ENCODE assay signal across 8 cellular contexts in the genomic region with DNA sequence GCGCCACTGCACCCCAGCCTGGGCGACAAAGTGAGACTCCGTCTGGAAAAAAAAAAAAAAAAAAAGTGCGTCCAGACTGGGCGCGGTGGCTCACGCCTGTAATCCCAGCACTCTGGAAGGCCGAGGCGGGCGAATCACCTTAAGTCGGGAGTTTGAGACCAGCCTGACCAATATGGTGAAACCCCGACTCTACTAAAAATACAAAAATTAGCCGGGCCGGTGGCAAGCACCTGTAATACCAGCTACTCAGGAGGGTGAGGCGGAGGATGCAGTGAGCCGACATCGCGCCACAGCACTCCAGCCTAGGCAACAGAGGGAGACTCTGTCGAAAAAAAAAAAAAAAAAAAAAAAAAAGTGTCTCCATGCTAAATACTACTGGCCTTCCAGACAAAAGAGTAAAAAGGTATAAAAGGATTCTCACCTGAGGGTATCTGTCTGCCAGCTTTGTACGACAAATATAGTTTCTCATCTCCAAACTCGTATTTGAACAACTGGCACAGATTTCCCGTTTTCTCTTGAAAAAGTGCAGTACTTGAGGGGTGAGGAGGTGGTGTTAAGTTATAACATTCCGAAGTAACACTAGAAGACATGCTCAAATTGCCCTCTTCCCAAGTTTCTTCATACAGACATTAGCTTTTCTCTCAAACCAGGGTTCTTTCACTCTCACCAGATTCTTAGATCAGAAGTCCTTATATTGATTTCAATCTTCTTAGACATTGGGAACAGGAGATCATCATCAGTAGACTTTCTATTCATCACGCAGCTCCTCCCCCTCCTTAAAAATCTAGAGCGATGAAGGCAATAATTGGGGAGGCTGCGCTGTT. TPM values are rescaled to one million over a fixed set of nuclear protein-coding genes. Genes with fewer than 3 reads are reported as not detected.
DNase-seq lines count a peak whose midpoint lies in the region; ATAC-seq, FAIRE-seq and TF ChIP-seq lines count a peak whose summit lies in the region.

No MANE protein-coding gene starts in this region.

- SMC1A ChIA-PET in GM12878 (lab: Charles Lee; ENCODE audit: uncharacterized antibody, unreplicated experiment), result interaction anchor here (0.8 to 1.9 kb wide), 4 partner anchors 10 to 34 kb away, joined by 3 to 6 read pairs (median 4); no protein-coding TSS in a partner anchor

- H3K9ac ChIP-seq in GM12878 (ENCODE audit: control insufficient read depth, insufficient read depth, low read length), result peak overlapping the region; percentile 77

- RAD21 ChIA-PET in GM12878 (lab: Charles Lee; ENCODE audit: unreplicated experiment), result interaction anchor here (0.7 kb wide), 1 partner anchor 540 kb away, joined by 4 read pairs; no protein-coding TSS in a partner anchor

- CTCF ChIA-PET in GM12878 (lab: Yijun Ruan, JAX), result interaction anchor here (0.6 to 1.3 kb wide), 3 partner anchors 20 to 39 kb away, joined by 3 read pairs; no protein-coding TSS in a partner anchor

- H3K27me3 ChIP-seq in HL-60 (ENCODE audit: insufficient read depth, poor library complexity, severe bottlenecking) (no peaks in the 10 kb centered on the region), GM12878 (replicated peaks in 1 of 2; ENCODE audit: control insufficient read depth in 2 of 2, insufficient read depth in 2 of 2, low read length in 1 of 2) (no peaks in the 10 kb centered on the region), right lobe of liver (no peaks in the 10 kb centered on the region), upper lobe of left lung (no peaks in the 10 kb centered on the region)

- no peaks in the 10 kb centered on the region for H4K20me1 ChIP-seq in GM12878 (ENCODE audit: control insufficient read depth, insufficient read depth)

- POLR2A ChIA-PET in GM12878 (lab: Charles Lee), result interaction anchor here (0.5 to 1.7 kb wide), 9 partner anchors 9 to 1349 kb away, joined by 3 to 5 read pairs (median 5); no protein-coding TSS in a partner anchor

- 68% methylated on average over 18 of the region's 26 CpGs for WGBS in GM12878 (ENCODE audit: insufficient coverage, insufficient replicate concordance, low lambda C conversion rate, missing lambda C conversion rate)
- WGBS in right lobe of liver (ENCODE audit: insufficient coverage, low coverage, low lambda C conversion rate, missing lambda C conversion rate), result 61% methylated on average over 17 of the region's 26 CpGs
- WGBS in upper lobe of left lung, 2 donors, result 66 to 77% methylated on average over 23 to 26 of the region's 26 CpGs

- H3K4me2 ChIP-seq in GM12878 (ENCODE audit: control insufficient read depth, insufficient read depth), result peak overlapping the region; percentile 83

- TF ChIP-seq RAD21 in GM12878 (IDR thresholded peaks at IDR 0.05; ENCODE audit: insufficient read depth, low read depth, low read length), result no peak

- DNase-seq in G401 (ENCODE audit: low spot score) (peak; percentile 40), HL-60 (ENCODE audit: low read depth in 1 of 2, low spot score in 1 of 2) (no peak), GM12878 (ENCODE audit: low read depth, low spot score) (no peak), right lobe of liver (no peak), upper lobe of left lung (no peak), H54 (ENCODE audit: insufficient read length, low spot score) (no peak), NCI-H128 (lab: John Stamatoyannopoulos, UW; ENCODE audit: unreplicated experiment) (no peak)

- H3K9me3 ChIP-seq in GM12878 (replicated peaks; ENCODE audit: control insufficient read depth, insufficient read depth, low read length) (no peaks in the 10 kb centered on the region; the same call in 1 of the 3 replicates), right lobe of liver (no peaks in the 10 kb centered on the region), upper lobe of left lung (no peaks in the 10 kb centered on the region)

- FAIRE-seq in GM12878 (lab: Jason Lieb, UNC) (no peak), H54 (lab: Jason Lieb, UNC) (no peak)

- ATAC-seq in GM12878 (0 out of 3 replicates have a peak, but pooled peaks have one; percentile 2), right lobe of liver (peak in 1 of 4 donors; percentile 4), upper lobe of left lung (ENCODE audit: low FRiP score in 2 of 2) (no peak), GM21367 (IDR thresholded peaks at IDR 0.05; ENCODE audit: unreplicated experiment) (no peak)

- peak overlapping the region; percentile 66 for H3K4me3 ChIP-seq in HL-60 (replicated peaks; ENCODE audit: insufficient read depth, low read length)
- peak overlapping the region; percentile 86 for H3K4me3 ChIP-seq in GM12878
- peak overlapping the region; percentile 61 to 84 (median 69) for H3K4me3 ChIP-seq in right lobe of liver
- H3K4me3 ChIP-seq in upper lobe of left lung, result peak overlapping the region; percentile 59 to 95 (median 90)

- no peak for TF ChIP-seq EP300 in GM12878 (IDR thresholded peaks at IDR 0.05; ENCODE audit: borderline replicate concordance in 1 of 2, control insufficient read depth in 1 of 2, low read depth in 2 of 2, low read length in 2 of 2)
- no peak for TF ChIP-seq EP300 in upper lobe of left lung (IDR thresholded peaks at IDR 0.05)

- TSS peak; percentile 76 for BruUV-seq in GM12878 (replicated peaks; lab: Mats Ljungman, UMichigan)

- no peak overlapping the region for H3K27ac ChIP-seq in HL-60 (replicated peaks)
- peak overlapping the region; percentile 72 for H3K27ac ChIP-seq in GM12878 (ENCODE audit: control insufficient read depth, insufficient read depth)
- peak overlapping the region in 2 of 3 donors; percentile 57 to 70 for H3K27ac ChIP-seq in right lobe of liver
- peak overlapping the region in 3 of 4 donors; percentile 92 to 95 (median 92) for H3K27ac ChIP-seq in upper lobe of left lung

- TF ChIP-seq CTCF in HL-60 (IDR thresholded peaks at IDR 0.05; ENCODE audit: insufficient read depth, low read length), result no peak
- TF ChIP-seq CTCF in GM12878 (IDR thresholded peaks at IDR 0.05 in 2 of 3, conservative IDR thresholded peaks at IDR 0.05 in 1 of 3; ENCODE audit: control insufficient read depth in 2 of 3, extremely low read depth in 1 of 3, insufficient read depth in 1 of 3, low read depth in 3 of 3, low read length in 3 of 3), result no peak
- no peak for TF ChIP-seq CTCF in right lobe of liver (IDR thresholded peaks at IDR 0.05)
- no peak for TF ChIP-seq CTCF in upper lobe of left lung (IDR thresholded peaks at IDR 0.05)

- H3K36me3 ChIP-seq in GM12878 (ENCODE audit: control insufficient read depth in 2 of 2, insufficient read depth in 2 of 2, low read length in 1 of 2) (0 out of 4 replicates have a peak, but pooled peaks cover 0 to 3% of the 10 kb centered on the region in 2 experiments), right lobe of liver (no peaks in the 10 kb centered on the region), upper lobe of left lung (no peaks in the 10 kb centered on the region)

- intact Hi-C loops in GM12878 (cut with micrococcal nuclease; ENCODE audit: unreplicated experiment) (loop anchor here (2.0 kb wide), 1 partner anchor 102 kb away; a partner anchor contains a TSS), right lobe of liver (cut with DNase I) (no loop called here)

- peaks cover 20% of the 10 kb centered on the region for H3K79me2 ChIP-seq in GM12878 (ENCODE audit: control insufficient read depth, insufficient read depth, low read length)

- H2AFZ ChIP-seq in GM12878 (ENCODE audit: control insufficient read depth, low read depth, low read length), result peak overlapping the region; percentile 69

- in situ Hi-C loops in G401 (cut with HindIII; ENCODE audit: low sequenced_read_pairs), result no loop called here
- in situ Hi-C loops in GM12878 (cut with MboI), result no loop called here

- TF ChIP-seq POLR2A in GM12878 (IDR thresholded peaks at IDR 0.05; ENCODE audit: low read depth, low read length), result no peak
- TF ChIP-seq POLR2A in right lobe of liver (IDR thresholded peaks at IDR 0.05), result no peak
- no peak for TF ChIP-seq POLR2A in upper lobe of left lung (IDR thresholded peaks at IDR 0.05)
- TF ChIP-seq POLR2A in H54 (IDR thresholded peaks at IDR 0.05; ENCODE audit: low read depth, low read length), result no peak

- H3K4me1 ChIP-seq in GM12878 (ENCODE audit: control insufficient read depth, insufficient read depth, low read length) (peaks cover 20% of the 10 kb centered on the region), right lobe of liver (peaks cover 0 to 8% (median 2%) of the 10 kb centered on the region in 4 donors), upper lobe of left lung (peaks cover 13 to 39% (median 23%) of the 10 kb centered on the region in 4 donors)

RNA-seq across cellular contexts. Expression of a gene that starts 1.1 kb away (rescaled TPM):
- total RNA-seq in G401 (2014; rRNA removed; shearing (Covaris generic)), result 37.8 and 40.4 TPM in 2 replicates
- total RNA-seq in GM12878 (2013; cell fraction: nucleolus; rRNA removed), result 84.4 and 98.0 TPM in 2 replicates
- total RNA-seq in GM12878 (2014; rRNA removed) (18.5 and 27.3 TPM in 2 replicates), GM12878 (2014; rRNA removed; fragmentation: Illumina TruSeq; extraction: Trizol) (24.9 and 27.0 TPM in 2 replicates), GM12878 (2021) (20.5 and 20.9 TPM in 2 replicates), right lobe of liver (10 to 100 TPM; 12.1 to 15.3 (median 14.4) TPM), upper lobe of left lung (10 to 100 TPM; 16.1 to 50.8 (median 18.8) TPM)
- polyA plus RNA-seq in GM12878 (2011; ENCODE audit: low read depth), result 18.7 TPM
- polyA plus RNA-seq in GM12878 (2011; rRNA removed) (57.2 and 60.4 TPM in 2 replicates), GM12878 (2014; fragmentation: Illumina TruSeq; extraction: Trizol) (36.3 and 40.7 TPM in 2 replicates), GM12878 (2014; fragmentation: Nextera tagmentation; extraction: Ambion mirVana) (1 to 10 TPM; 2.8 to 4.0 TPM), GM12878 (2014; rRNA removed) (22.5 and 22.6 TPM in 2 replicates), GM12878 (2016; fragmentation: Nextera tagmentation; extraction: Ambion mirVana) (10 to 100 TPM; 25.5 to 26.7 TPM)
- 32.9 and 39.9 TPM in 2 replicates for polyA plus RNA-seq in GM12878 (2011; cell fraction: cytosol; rRNA removed)
- 64.3 and 64.7 TPM in 2 replicates for polyA plus RNA-seq in GM12878 (2011; cell fraction: nucleus; rRNA removed)
- polyA plus RNA-seq in GM12878 (2012), result 17.7 and 24.8 TPM in 2 replicates
- polyA minus RNA-seq in GM12878 (2011; rRNA and poly(A)+ RNA removed), result 51.4 and 65.1 TPM in 2 replicates
- polyA minus RNA-seq in GM12878 (2011; cell fraction: cytosol; rRNA and poly(A)+ RNA removed), result 18.3 and 23.8 TPM in 2 replicates
- 19.7 and 26.1 TPM in 2 replicates for polyA minus RNA-seq in GM12878 (2011; cell fraction: nucleus; rRNA and poly(A)+ RNA removed)

RNA-seq across cellular contexts. Expression of a gene that starts 30.3 kb away (rescaled TPM):
- total RNA-seq in G401 (2014; rRNA removed; shearing (Covaris generic)), result not detected in 2 replicates
- not detected in 2 replicates for total RNA-seq in GM12878 (2013; cell fraction: nucleolus; rRNA removed)
- total RNA-seq in GM12878 (2014; rRNA removed), result not detected in 2 replicates
- total RNA-seq in GM12878 (2014; rRNA removed; fragmentation: Illumina TruSeq; extraction: Trizol), result not detected in 2 replicates
- not detected in 2 replicates for total RNA-seq in GM12878 (2021)
- not detected for polyA plus RNA-seq in GM12878 (2011; ENCODE audit: low read depth)
- polyA plus RNA-seq in GM12878 (2011; rRNA removed), result not detected in 2 replicates
- not detected in 2 replicates for polyA plus RNA-seq in GM12878 (2011; cell fraction: cytosol; rRNA removed)
- polyA plus RNA-seq in GM12878 (2011; cell fraction: nucleus; rRNA removed), result not detected in 2 replicates
- not detected in 2 replicates for polyA plus RNA-seq in GM12878 (2012)
- polyA plus RNA-seq in GM12878 (2014; fragmentation: Illumina TruSeq; extraction: Trizol), result not detected in 2 replicates
- polyA plus RNA-seq in GM12878 (2014; fragmentation: Nextera tagmentation; extraction: Ambion mirVana), result not detected
- not detected in 2 replicates for polyA plus RNA-seq in GM12878 (2014; rRNA removed)
- polyA plus RNA-seq in GM12878 (2016; fragmentation: Nextera tagmentation; extraction: Ambion mirVana), result not detected
- not detected in 2 replicates for polyA minus RNA-seq in GM12878 (2011; rRNA and poly(A)+ RNA removed)
- polyA minus RNA-seq in GM12878 (2011; cell fraction: cytosol; rRNA and poly(A)+ RNA removed), result not detected in 2 replicates
- polyA minus RNA-seq in GM12878 (2011; cell fraction: nucleus; rRNA and poly(A)+ RNA removed), result not detected in 2 replicates
- not detected for total RNA-seq in right lobe of liver
- not detected for total RNA-seq in upper lobe of left lung
